1 cellular context compared by ENCODE assay signal in genomic region chr15:91706366-91707032, GRCh38.
TF ChIP-seq lines count a peak whose summit lies in the region.

No MANE protein-coding gene starts in this region.

TF ChIP-seq in GM23338, 12 proteins besides CTCF, POLR2A, EP300 and RAD21 (continued from another document):
- peak; percentile 45; the same call in 1 of the 2 replicates for TF ChIP-seq ZNF462 (CRISPR knock-in tag; IDR thresholded peaks at IDR 0.05)
TF ChIP-seq in GM23338: peak in this region for 1.
